Comparison of ENCODE assay signal across 18 cellular contexts in the genomic region with DNA sequence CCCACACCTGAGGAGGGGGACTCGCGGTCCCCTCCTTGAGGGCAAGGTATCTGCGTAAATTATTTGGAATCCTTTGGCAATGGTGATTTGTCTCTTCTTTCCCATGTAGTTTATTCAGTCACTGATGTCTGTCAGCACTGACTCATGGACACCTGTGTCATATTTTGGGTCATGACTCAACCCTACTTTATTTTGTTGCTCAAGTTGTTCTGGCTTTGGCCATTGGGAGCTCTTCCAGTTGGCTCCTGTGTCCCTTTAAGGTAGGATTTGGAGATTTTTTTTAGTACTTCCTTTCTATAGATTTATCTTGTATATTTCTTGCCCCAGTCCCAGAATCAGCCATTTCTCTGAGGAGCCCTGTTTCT. TPM values are rescaled to one million over a fixed set of nuclear protein-coding genes. Genes with fewer than 3 reads are reported as not detected.
"Had no signal": no experiment of that assay in that cellular context is flagged by ENCODE, and none has a peak within 500 bp of the region (broad histone marks: within the 10 kb centered on the region; RNA-seq: fewer than 3 reads in every experiment).

No MANE protein-coding gene starts in this region.

- H3K27ac ChIP-seq: body of pancreas, lower lobe of right lung, sigmoid colon, thoracic aorta, upper lobe of right lung had no signal

- FAIRE-seq: endothelial cell of umbilical vein had no signal

- H3K27me3 ChIP-seq: body of pancreas, upper lobe of right lung had no signal

- H3K4me1 ChIP-seq: body of pancreas, upper lobe of right lung had no signal

- DNase-seq: activated CD4-positive, alpha-beta T cell treated with anti-CD3 and anti-CD28 coated beads, Interleukin-2, amount 50 U/mL, for 1 hour; activated CD8-positive, alpha-beta memory T cell treated with anti-CD3 and anti-CD28 coated beads for 24 hours; activated gamma-delta T cell treated with Interleukin-2 at 50 U/mL for 16 hours; amniotic stem cell; body of pancreas; effector CD8-positive, alpha-beta T cell; hypothalamus; kidney glomerular epithelial cell; lower lobe of right lung; stimulated activated CD4-positive, alpha-beta T cell treated with anti-CD3 and anti-CD28 coated beads, Interleukin-1b, Interleukin-23, amount 100 ng/mL, for 48 hours; T-helper 1 cell; T1000; upper lobe of right lung had no signal

- H3K36me3 ChIP-seq: lower lobe of right lung, sigmoid colon, thoracic aorta, upper lobe of right lung had no signal

- ATAC-seq: activated CD4-positive, CD25-positive, alpha-beta regulatory T cell treated with anti-CD3 and anti-CD28 coated beads, Interleukin-2, amount 50 U/mL, for 24 hours; body of pancreas; lower lobe of right lung; upper lobe of right lung had no signal

- H3K4me3 ChIP-seq: body of pancreas, lower lobe of right lung, sigmoid colon, thoracic aorta, upper lobe of right lung had no signal

- H3K9me3 ChIP-seq: body of pancreas, lower lobe of right lung, upper lobe of right lung had no signal

RNA-seq across cellular contexts. Expression of a gene that starts 47.4 kb away (rescaled TPM):
- total RNA-seq: endothelial cell of umbilical vein had no signal
- polyA plus RNA-seq: endothelial cell of umbilical vein, neural cell had no signal
